In the genomic region with DNA sequence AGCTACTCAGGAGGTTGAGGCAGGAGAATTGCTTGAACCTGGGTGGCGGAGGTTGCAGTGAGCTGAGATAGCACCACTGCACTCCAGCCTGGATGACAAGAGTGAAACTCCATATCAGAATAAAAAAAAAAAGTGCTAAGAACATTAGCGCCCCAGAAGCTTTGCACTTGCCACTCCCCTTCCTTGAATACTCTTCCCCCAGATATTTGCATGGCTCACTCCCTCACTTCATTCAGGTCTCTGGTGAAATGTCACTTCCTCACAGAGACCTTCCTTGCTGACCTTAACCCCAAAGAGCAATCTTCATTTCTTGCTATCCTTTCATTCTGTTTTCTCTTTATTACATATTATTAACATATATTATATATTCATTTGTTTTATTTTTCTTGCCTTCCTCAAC, we compare ENCODE assay signal across 32 cellular contexts. TPM values are rescaled to one million over a fixed set of nuclear protein-coding genes. Genes with fewer than 3 reads are reported as not detected.
"Had no signal": no experiment of that assay in that cellular context is flagged by ENCODE, and none has a peak within 500 bp of the region (broad histone marks: within the 10 kb centered on the region; RNA-seq: fewer than 3 reads in every experiment).

No MANE protein-coding gene starts in this region.

- H3K4me3 ChIP-seq: colonic mucosa, esophagus squamous epithelium, gastrocnemius medialis, heart right ventricle, left lung, lower lobe of right lung, mucosa of descending colon had no signal

- H3K36me3 Mint-ChIP-seq: mesothelial cell of epicardium; naive B cell; naive thymus-derived CD8-positive, alpha-beta T cell had no signal

- ATAC-seq: effector memory CD8-positive, alpha-beta T cell; esophagus mucosa; gastrocnemius medialis; heart right ventricle; left cardiac atrium; left lung; left ventricle myocardium superior; lower lobe of right lung; mucosa of descending colon; naive thymus-derived CD8-positive, alpha-beta T cell had no signal

- DNase-seq: colonic mucosa; cortex of kidney; effector CD8-positive, alpha-beta T cell; effector memory CD8-positive, alpha-beta T cell; endodermal cell; erythroblast; esophagus squamous epithelium; foreskin fibroblast; foreskin melanocyte; gastrocnemius medialis; head of caudate nucleus; heart right ventricle; hippocampal formation; left cardiac atrium; left lung; left ventricle myocardium superior; lower lobe of right lung; mesendoderm; mucosa of descending colon; naive B cell; naive thymus-derived CD8-positive, alpha-beta T cell had no signal

- H3K9me3 ChIP-seq: colonic mucosa, esophagus squamous epithelium, gastrocnemius medialis, heart right ventricle, left lung, lower lobe of right lung, mucosa of descending colon had no signal

- H3K4me1 Mint-ChIP-seq: endodermal cell, mesothelial cell of epicardium had no signal

- H3K9me3 Mint-ChIP-seq: dendritic cell treated with granulocyte-macrophage colony-stimulating factor and Interleukin-4, amounts not matched to agents 40 ng/mL and 50 ng/mL, for 4 days; effector memory CD8-positive, alpha-beta T cell had no signal

- H3K27ac ChIP-seq: colonic mucosa, epithelial cell of prostate, esophagus squamous epithelium, gastrocnemius medialis, heart right ventricle, left lung, lower lobe of right lung had no signal

- H3K4me3 Mint-ChIP-seq: dendritic cell treated with granulocyte-macrophage colony-stimulating factor and Interleukin-4, amounts not matched to agents 40 ng/mL and 50 ng/mL, for 4 days; effector memory CD8-positive, alpha-beta T cell; endodermal cell; mesothelial cell of epicardium; naive B cell; naive thymus-derived CD8-positive, alpha-beta T cell had no signal

- H3K4me1 ChIP-seq: colonic mucosa, esophagus squamous epithelium, gastrocnemius medialis, heart right ventricle, left lung, lower lobe of right lung had no signal

- FAIRE-seq: endometrium, islet of Langerhans, keratinocyte had no signal

- H3K27ac Mint-ChIP-seq: dendritic cell treated with granulocyte-macrophage colony-stimulating factor and Interleukin-4, amounts not matched to agents 40 ng/mL and 50 ng/mL, for 4 days; endodermal cell; mesothelial cell of epicardium; naive B cell had no signal

- H3K27me3 Mint-ChIP-seq: naive thymus-derived CD8-positive, alpha-beta T cell had no signal

RNA-seq across cellular contexts. Expression of gene CACNA1F, which starts 11.3 kb away (rescaled TPM):
- total RNA-seq: gastrocnemius medialis, kidney epithelial cell, myocyte had no signal
- polyA plus RNA-seq: keratinocyte had no signal

RNA-seq across cellular contexts. Expression of gene FOXP3, which starts 42.6 kb away (rescaled TPM):
- total RNA-seq: dermis microvascular lymphatic vessel endothelial cell, gastrocnemius medialis, left cardiac atrium, left ventricle myocardium superior, lower lobe of right lung, lung microvascular endothelial cell had no signal
